Comparison of ENCODE assay signal across 1 cellular context in genomic region chr2:74625658-74626425, GRCh38.
TF ChIP-seq lines count a peak whose summit lies in the region.

No MANE protein-coding gene starts in this region.

TF ChIP-seq in WTC11, 78 proteins besides CTCF, POLR2A, EP300 and RAD21:
- TF ChIP-seq SP1 (CRISPR knock-in tag; conservative IDR thresholded peaks at IDR 0.05) (no peak), ZNF423 (CRISPR knock-in tag; IDR thresholded peaks at IDR 0.05) (no peak), MXD4 (CRISPR knock-in tag; IDR thresholded peaks at IDR 0.05; ENCODE audit: borderline replicate concordance) (no peak), ARID4B (CRISPR knock-in tag; IDR thresholded peaks at IDR 0.05; ENCODE audit: borderline replicate concordance) (no peak), ZNF281 (CRISPR knock-in tag; IDR thresholded peaks at IDR 0.05) (no peak), E2F4 (CRISPR knock-in tag; IDR thresholded peaks at IDR 0.05; ENCODE audit: borderline replicate concordance, low read depth) (no peak), TEAD4 (CRISPR knock-in tag; IDR thresholded peaks at IDR 0.05) (no peak), PRRX2 (CRISPR knock-in tag; IDR thresholded peaks at IDR 0.05) (no peak), ZNF121 (CRISPR knock-in tag; IDR thresholded peaks at IDR 0.05) (no peak), ATF2 (CRISPR knock-in tag; IDR thresholded peaks at IDR 0.05; ENCODE audit: borderline replicate concordance, low read depth) (no peak), EMX1 (CRISPR knock-in tag; IDR thresholded peaks at IDR 0.05) (no peak), PREB (CRISPR knock-in tag; IDR thresholded peaks at IDR 0.05; ENCODE audit: borderline replicate concordance) (no peak)
